In the genomic region with DNA sequence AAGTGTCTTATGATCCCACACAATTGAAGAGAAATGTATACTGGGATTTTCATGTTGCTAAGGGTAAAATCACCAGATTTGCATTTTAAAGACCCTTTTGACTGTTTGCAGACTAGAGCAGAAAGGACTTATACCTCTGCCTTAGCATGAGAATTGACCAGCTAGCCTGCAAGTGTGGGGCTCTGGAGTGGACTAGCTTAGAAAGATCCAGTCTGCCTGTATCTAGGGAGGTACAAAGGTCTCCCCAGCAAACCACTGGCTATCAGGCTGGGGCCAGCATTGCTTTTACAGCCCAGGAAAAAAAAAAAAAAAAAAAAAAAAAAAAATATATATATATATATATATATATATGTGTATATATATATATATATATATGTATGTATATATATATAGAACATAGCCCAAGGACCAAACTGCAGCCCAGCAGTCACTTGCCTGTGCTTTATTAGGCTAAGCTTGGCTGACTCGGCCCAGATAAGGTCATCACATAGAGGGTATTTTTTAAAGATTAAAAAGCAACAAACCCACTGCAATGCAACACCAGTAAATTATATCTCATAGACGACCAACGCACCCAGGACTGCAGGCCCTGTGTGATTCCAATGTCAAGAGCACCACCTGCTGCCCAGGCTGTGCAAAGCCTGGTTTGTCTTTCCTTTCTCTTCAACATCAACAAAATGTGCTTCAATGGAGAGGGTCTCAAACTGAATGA, we compare ENCODE assay signal across 8 cellular contexts.
A peak's percentile ranks its signal among the peaks of the same experiment; 100 is the strongest.
DNase-seq lines count a peak whose midpoint lies in the region; ATAC-seq and TF ChIP-seq lines count a peak whose summit lies in the region.

No MANE protein-coding gene starts in this region.

- H3K4me3 ChIP-seq in fibroblast of the aortic adventitia (ENCODE audit: low read depth, low read length) = no peak overlapping the region

- ATAC-seq in GM19455 (IDR thresholded peaks at IDR 0.05; ENCODE audit: unreplicated experiment) (peak; percentile 78), HG03439 (IDR thresholded peaks at IDR 0.05; ENCODE audit: unreplicated experiment) (peak; percentile 88)

- peak; percentile 86 for TF ChIP-seq CTCF in fibroblast of the aortic adventitia (IDR thresholded peaks at IDR 0.05; ENCODE audit: insufficient read depth, low read length)

- DNase-seq in DMS53 (lab: John Stamatoyannopoulos, UW) = peak; percentile 55
- DNase-seq in NCI-H460 (ENCODE audit: extremely low read depth, low read depth) = peak; percentile 67
- peak; percentile 39 for DNase-seq in activated CD4-positive, alpha-beta T cell treated with anti-CD3 and anti-CD28 coated beads, Interleukin-2, amount 10 ng/mL, durations not matched to agents 7 days and 5 days
- peak; percentile 88 for DNase-seq in fibroblast of the aortic adventitia (ENCODE audit: low read depth)
- peak; percentile 9 for DNase-seq in occipital lobe (lab: John Stamatoyannopoulos, UW)
- DNase-seq in ecto neural progenitor cell (ENCODE audit: low spot score) = no peak

- CTCF ChIA-PET in activated CD4-positive, alpha-beta T cell treated with anti-CD3 and anti-CD28 coated beads, Interleukin-2, amount 10 ng/mL, durations not matched to agents 7 days and 5 days (lab: Charles Lee) = no interaction called here

- no peak overlapping the region for H3K4me3 Mint-ChIP-seq in activated CD4-positive, alpha-beta T cell treated with anti-CD3 and anti-CD28 coated beads, Interleukin-2, amount 10 ng/mL, durations not matched to agents 7 days and 5 days

- POLR2A ChIA-PET in activated CD4-positive, alpha-beta T cell treated with anti-CD3 and anti-CD28 coated beads, Interleukin-2, amount 10 ng/mL, durations not matched to agents 7 days and 5 days (lab: Charles Lee) = no interaction called here

- no peaks in the 10 kb centered on the region for H3K4me1 Mint-ChIP-seq in activated CD4-positive, alpha-beta T cell treated with anti-CD3 and anti-CD28 coated beads, Interleukin-2, amount 10 ng/mL, durations not matched to agents 7 days and 5 days

- no peaks in the 10 kb centered on the region for H3K36me3 Mint-ChIP-seq in activated CD4-positive, alpha-beta T cell treated with anti-CD3 and anti-CD28 coated beads, Interleukin-2, amount 10 ng/mL, durations not matched to agents 7 days and 5 days (ENCODE audit: low read depth)

- H3K27ac Mint-ChIP-seq in activated CD4-positive, alpha-beta T cell treated with anti-CD3 and anti-CD28 coated beads, Interleukin-2, amount 10 ng/mL, durations not matched to agents 7 days and 5 days = no peak overlapping the region

- no peaks in the 10 kb centered on the region for H3K27me3 Mint-ChIP-seq in activated CD4-positive, alpha-beta T cell treated with anti-CD3 and anti-CD28 coated beads, Interleukin-2, amount 10 ng/mL, durations not matched to agents 7 days and 5 days

- no peaks in the 10 kb centered on the region for H3K9me3 Mint-ChIP-seq in activated CD4-positive, alpha-beta T cell treated with anti-CD3 and anti-CD28 coated beads, Interleukin-2, amount 10 ng/mL, durations not matched to agents 7 days and 5 days
